In the genomic region with DNA sequence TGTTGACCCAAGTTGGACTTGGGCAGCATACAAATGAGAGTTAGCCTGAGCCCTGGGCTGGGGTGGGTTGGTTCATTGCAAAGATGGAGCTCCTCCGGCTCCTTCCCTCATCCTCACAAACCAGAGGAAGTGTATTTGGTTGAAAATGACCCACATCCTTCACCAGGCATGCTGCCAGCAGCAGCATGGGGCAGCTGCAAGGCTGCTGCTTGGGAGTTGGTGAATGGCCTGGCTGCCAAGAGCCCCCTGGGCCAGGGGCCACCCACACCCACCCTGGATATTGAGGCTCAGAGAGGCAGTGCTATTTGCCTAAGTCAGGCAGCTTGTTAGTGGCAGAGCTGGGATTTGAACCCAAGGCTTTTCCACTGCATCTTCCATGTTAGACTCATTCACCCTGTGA, we compare ENCODE assay signal across 23 cellular contexts.
"Had no signal": no experiment of that assay in that cellular context is flagged by ENCODE, and none has a peak within 500 bp of the region (broad histone marks: within the 10 kb centered on the region; RNA-seq: fewer than 3 reads in every experiment).

No MANE protein-coding gene starts in this region.

- DNase-seq: activated B cell treated with CpG ODN at 0.5 μM for 24 hours; activated CD4-positive, alpha-beta T cell treated with anti-CD3 and anti-CD28 coated beads for 1 hour; activated CD4-positive, alpha-beta T cell treated with anti-CD3 and anti-CD28 coated beads, Interleukin-2, amount 10 ng/mL, durations not matched to agents 24 days and 14 days; activated CD4-positive, alpha-beta T cell treated with anti-CD3 and anti-CD28 coated beads, Interleukin-2, amount 50 U/mL, for 48 hours; activated CD8-positive, alpha-beta memory T cell treated with anti-CD3 and anti-CD28 coated beads for 24 hours; activated gamma-delta T cell; activated naive CD4-positive, alpha-beta T cell treated with anti-CD3 and anti-CD28 coated beads for 36 hours; activated T-cell treated with anti-CD3 and anti-CD28 coated beads for 4 hours; activated T-cell treated with anti-CD3 and anti-CD28 coated beads, Interleukin-2, amount 50 U/mL, for 48 hours; amygdala; Karpas-422; MM.1S; NCI-H1105; NCI-H1436; NCI-H1694 treated with DMSO at 0.1 percent for 48 hours; NCI-H226; NCI-H526; PC-3; SHP77 treated with DMSO at 0.1 percent for 48 hours; T-cell; T-helper 2 cell; T1000 had no signal

- H3K4me3 ChIP-seq: K562 had no signal
